1 cellular context compared by ENCODE assay signal in the genomic region with DNA sequence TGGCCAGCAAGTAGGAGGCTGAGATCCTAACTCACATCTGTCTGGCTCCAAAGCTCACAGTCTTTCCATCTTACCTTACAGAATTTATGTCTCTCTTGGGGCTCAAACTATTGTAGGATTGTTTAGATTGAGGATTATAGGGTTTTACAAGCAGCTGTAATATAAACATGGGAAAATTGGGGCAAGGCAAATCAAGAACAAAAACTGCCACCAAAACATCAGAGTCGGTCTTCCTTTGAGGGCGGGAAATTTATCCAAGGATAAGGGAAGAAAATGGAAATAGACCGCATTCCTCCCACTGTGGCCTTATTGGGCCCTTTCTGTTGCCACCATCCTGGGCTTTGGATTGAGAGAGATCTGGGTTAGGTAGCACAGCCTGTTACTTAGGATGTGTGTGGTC.
TF ChIP-seq lines count a peak whose summit lies in the region.

No MANE protein-coding gene starts in this region.

TF ChIP-seq in HEK293, 187 proteins besides CTCF, POLR2A, EP300 and RAD21 (continued from another document and continues in another):
- TF ChIP-seq, protein P1, sequence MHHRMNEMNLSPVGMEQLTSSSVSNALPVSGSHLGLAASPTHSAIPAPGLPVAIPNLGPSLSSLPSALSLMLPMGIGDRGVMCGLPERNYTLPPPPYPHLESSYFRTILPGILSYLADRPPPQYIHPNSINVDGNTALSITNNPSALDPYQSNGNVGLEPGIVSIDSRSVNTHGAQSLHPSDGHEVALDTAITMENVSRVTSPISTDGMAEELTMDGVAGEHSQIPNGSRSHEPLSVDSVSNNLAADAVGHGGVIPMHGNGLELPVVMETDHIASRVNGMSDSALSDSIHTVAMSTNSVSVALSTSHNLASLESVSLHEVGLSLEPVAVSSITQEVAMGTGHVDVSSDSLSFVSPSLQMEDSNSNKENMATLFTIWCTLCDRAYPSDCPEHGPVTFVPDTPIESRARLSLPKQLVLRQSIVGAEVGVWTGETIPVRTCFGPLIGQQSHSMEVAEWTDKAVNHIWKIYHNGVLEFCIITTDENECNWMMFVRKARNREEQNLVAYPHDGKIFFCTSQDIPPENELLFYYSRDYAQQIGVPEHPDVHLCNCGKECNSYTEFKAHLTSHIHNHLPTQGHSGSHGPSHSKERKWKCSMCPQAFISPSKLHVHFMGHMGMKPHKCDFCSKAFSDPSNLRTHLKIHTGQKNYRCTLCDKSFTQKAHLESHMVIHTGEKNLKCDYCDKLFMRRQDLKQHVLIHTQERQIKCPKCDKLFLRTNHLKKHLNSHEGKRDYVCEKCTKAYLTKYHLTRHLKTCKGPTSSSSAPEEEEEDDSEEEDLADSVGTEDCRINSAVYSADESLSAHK (tag by site-specific recombination; IDR thresholded peaks at IDR 0.05), result peak; percentile 90
- TF ChIP-seq ZNF76 (tag by site-specific recombination; IDR thresholded peaks at IDR 0.05; ENCODE audit: borderline replicate concordance, low read depth) (no peak), ZNF639 (tag by site-specific recombination; IDR thresholded peaks at IDR 0.05) (no peak), ZNF529 (tag by site-specific recombination; IDR thresholded peaks at IDR 0.05; ENCODE audit: insufficient replicate concordance) (no peak), YY2 (tag by site-specific recombination; IDR thresholded peaks at IDR 0.05) (no peak), TCF7L2 (IDR thresholded peaks at IDR 0.05; ENCODE audit: borderline replicate concordance, low read depth, low read length) (peak; percentile 60; the same call in 1 of the 2 replicates), KLF17 (tag by site-specific recombination; IDR thresholded peaks at IDR 0.05) (no peak), ZSCAN23 (tag by site-specific recombination; IDR thresholded peaks at IDR 0.05) (no peak), ZNF138 (tag by site-specific recombination; IDR thresholded peaks at IDR 0.05; ENCODE audit: borderline replicate concordance) (no peak), ZNF302 (tag by site-specific recombination; IDR thresholded peaks at IDR 0.05; ENCODE audit: low read depth) (no peak), ZNF121 (tag by site-specific recombination; IDR thresholded peaks at IDR 0.05) (no peak), ZNF184 (tag by site-specific recombination; IDR thresholded peaks at IDR 0.05) (no peak), ZNF561 (tag by site-specific recombination; IDR thresholded peaks at IDR 0.05; ENCODE audit: borderline replicate concordance) (0 out of 2 replicates have a peak, but pooled peaks have one; percentile 32), ZNF23 (tag by site-specific recombination; IDR thresholded peaks at IDR 0.05; ENCODE audit: borderline replicate concordance) (no peak), ZNF2 (tag by site-specific recombination; IDR thresholded peaks at IDR 0.05) (peak; percentile 58; the same call in 1 of the 2 replicates), FEZF1 (tag by site-specific recombination; IDR thresholded peaks at IDR 0.05) (peak; percentile 94), ZNF214 (tag by site-specific recombination; IDR thresholded peaks at IDR 0.05; ENCODE audit: borderline replicate concordance) (no peak), ZNF16 (tag by site-specific recombination; IDR thresholded peaks at IDR 0.05; ENCODE audit: low read depth) (no peak), ZNF19 (tag by site-specific recombination; IDR thresholded peaks at IDR 0.05; ENCODE audit: low read depth) (no peak), ZNF324 (tag by site-specific recombination; IDR thresholded peaks at IDR 0.05) (no peak), BCL11A (tag by site-specific recombination; IDR thresholded peaks at IDR 0.05; ENCODE audit: low read depth) (peak; percentile 88), ZBTB8A (tag by site-specific recombination; IDR thresholded peaks at IDR 0.05) (peak; percentile 41; the same call in 1 of the 2 replicates), RBAK (tag by site-specific recombination; IDR thresholded peaks at IDR 0.05) (no peak), ATF2 (tag by site-specific recombination; IDR thresholded peaks at IDR 0.05; ENCODE audit: low read depth) (no peak), ZNF433 (tag by site-specific recombination; IDR thresholded peaks at IDR 0.05; ENCODE audit: low read depth) (no peak), ZNF530 (tag by site-specific recombination; IDR thresholded peaks at IDR 0.05; ENCODE audit: low read depth) (no peak), ZNF510 (tag by site-specific recombination; IDR thresholded peaks at IDR 0.05; ENCODE audit: insufficient replicate concordance) (no peak), GLI2 (tag by site-specific recombination; IDR thresholded peaks at IDR 0.05; ENCODE audit: borderline replicate concordance, low read depth) (no peak), ZNF654 (tag by site-specific recombination; IDR thresholded peaks at IDR 0.05; ENCODE audit: low read depth) (no peak), EGR2 (tag by site-specific recombination; IDR thresholded peaks at IDR 0.05; ENCODE audit: low read depth) (no peak), ZNF549 (tag by site-specific recombination; IDR thresholded peaks at IDR 0.05) (no peak), ZNF701 (tag by site-specific recombination; IDR thresholded peaks at IDR 0.05) (no peak), KLF8 (tag by site-specific recombination; IDR thresholded peaks at IDR 0.05) (no peak), ZFP3 (tag by site-specific recombination; IDR thresholded peaks at IDR 0.05; ENCODE audit: low read depth) (no peak), GFI1B (tag by site-specific recombination; IDR thresholded peaks at IDR 0.05) (peak; percentile 31; the same call in 1 of the 2 replicates), TSHZ1 (tag by site-specific recombination; IDR thresholded peaks at IDR 0.05; ENCODE audit: borderline replicate concordance) (peak; percentile 75; the same call in 1 of the 2 replicates), ZNF423 (tag by site-specific recombination; IDR thresholded peaks at IDR 0.05) (peak; percentile 76), ZNF670 (tag by site-specific recombination; IDR thresholded peaks at IDR 0.05; ENCODE audit: low read depth) (no peak), WT1 (tag by site-specific recombination; IDR thresholded peaks at IDR 0.05) (peak; percentile 64), REPIN1 (tag by site-specific recombination; IDR thresholded peaks at IDR 0.05; ENCODE audit: low read depth) (no peak)
- TF ChIP-seq, protein P2, sequence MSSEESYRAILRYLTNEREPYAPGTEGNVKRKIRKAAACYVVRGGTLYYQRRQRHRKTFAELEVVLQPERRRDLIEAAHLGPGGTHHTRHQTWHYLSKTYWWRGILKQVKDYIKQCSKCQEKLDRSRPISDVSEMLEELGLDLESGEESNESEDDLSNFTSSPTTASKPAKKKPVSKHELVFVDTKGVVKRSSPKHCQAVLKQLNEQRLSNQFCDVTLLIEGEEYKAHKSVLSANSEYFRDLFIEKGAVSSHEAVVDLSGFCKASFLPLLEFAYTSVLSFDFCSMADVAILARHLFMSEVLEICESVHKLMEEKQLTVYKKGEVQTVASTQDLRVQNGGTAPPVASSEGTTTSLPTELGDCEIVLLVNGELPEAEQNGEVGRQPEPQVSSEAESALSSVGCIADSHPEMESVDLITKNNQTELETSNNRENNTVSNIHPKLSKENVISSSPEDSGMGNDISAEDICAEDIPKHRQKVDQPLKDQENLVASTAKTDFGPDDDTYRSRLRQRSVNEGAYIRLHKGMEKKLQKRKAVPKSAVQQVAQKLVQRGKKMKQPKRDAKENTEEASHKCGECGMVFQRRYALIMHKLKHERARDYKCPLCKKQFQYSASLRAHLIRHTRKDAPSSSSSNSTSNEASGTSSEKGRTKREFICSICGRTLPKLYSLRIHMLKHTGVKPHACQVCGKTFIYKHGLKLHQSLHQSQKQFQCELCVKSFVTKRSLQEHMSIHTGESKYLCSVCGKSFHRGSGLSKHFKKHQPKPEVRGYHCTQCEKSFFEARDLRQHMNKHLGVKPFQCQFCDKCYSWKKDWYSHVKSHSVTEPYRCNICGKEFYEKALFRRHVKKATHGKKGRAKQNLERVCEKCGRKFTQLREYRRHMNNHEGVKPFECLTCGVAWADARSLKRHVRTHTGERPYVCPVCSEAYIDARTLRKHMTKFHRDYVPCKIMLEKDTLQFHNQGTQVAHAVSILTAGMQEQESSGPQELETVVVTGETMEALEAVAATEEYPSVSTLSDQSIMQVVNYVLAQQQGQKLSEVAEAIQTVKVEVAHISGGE (tag by site-specific recombination; conservative IDR thresholded peaks at IDR 0.05; ENCODE audit: low read depth), result no peak
- TF ChIP-seq, protein P3, sequence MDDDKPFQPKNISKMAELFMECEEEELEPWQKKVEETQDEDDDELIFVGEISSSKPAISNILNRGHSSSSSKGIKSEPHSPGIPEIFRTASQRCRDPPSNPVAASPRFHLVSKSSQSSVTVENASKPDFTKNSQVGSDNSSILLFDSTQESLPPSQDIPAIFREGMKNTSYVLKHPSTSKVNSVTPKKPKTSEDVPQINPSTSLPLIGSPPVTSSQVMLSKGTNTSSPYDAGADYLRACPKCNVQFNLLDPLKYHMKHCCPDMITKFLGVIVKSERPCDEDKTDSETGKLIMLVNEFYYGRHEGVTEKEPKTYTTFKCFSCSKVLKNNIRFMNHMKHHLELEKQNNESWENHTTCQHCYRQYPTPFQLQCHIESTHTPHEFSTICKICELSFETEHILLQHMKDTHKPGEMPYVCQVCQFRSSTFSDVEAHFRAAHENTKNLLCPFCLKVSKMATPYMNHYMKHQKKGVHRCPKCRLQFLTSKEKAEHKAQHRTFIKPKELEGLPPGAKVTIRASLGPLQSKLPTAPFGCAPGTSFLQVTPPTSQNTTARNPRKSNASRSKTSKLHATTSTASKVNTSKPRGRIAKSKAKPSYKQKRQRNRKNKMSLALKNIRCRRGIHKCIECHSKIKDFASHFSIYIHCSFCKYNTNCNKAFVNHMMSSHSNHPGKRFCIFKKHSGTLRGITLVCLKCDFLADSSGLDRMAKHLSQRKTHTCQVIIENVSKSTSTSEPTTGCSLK (tag by site-specific recombination; IDR thresholded peaks at IDR 0.05), result no peak
- TF ChIP-seq, protein P4, sequence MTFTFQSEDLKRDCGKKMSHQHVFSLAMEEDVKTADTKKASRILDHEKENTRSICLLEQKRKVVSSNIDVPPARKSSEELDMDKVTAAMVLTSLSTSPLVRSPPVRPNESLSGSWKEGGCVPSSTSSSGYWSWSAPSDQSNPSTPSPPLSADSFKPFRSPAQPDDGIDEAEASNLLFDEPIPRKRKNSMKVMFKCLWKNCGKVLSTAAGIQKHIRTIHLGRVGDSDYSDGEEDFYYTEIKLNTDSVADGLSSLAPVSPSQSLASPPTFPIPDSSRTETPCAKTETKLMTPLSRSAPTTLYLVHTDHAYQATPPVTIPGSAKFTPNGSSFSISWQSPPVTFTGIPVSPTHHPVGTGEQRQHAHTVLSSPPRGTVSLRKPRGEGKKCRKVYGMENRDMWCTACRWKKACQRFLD (tag by site-specific recombination; IDR thresholded peaks at IDR 0.05), result no peak
- TF ChIP-seq, protein P5, sequence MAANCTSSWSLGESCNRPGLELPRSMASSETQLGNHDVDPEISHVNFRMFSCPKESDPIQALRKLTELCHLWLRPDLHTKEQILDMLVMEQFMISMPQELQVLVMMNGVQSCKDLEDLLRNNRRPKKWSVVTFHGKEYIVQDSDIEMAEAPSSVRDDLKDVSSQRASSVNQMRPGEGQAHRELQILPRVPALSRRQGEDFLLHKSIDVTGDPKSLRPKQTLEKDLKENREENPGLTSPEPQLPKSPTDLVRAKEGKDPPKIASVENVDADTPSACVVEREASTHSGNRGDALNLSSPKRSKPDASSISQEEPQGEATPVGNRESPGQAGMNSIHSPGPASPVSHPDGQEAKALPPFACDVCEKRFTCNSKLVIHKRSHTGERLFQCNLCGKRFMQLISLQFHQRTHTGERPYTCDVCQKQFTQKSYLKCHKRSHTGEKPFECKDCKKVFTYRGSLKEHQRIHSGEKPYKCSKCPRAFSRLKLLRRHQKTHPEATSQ (tag by site-specific recombination; IDR thresholded peaks at IDR 0.05), result no peak
